ENCODE assay signal across 10 cellular contexts in genomic region chr14:35229495-35230089, GRCh38.
DNase-seq lines count a peak whose midpoint lies in the region; ATAC-seq and FAIRE-seq lines count a peak whose summit lies in the region.
"Had no signal": no experiment of that assay in that cellular context is flagged by ENCODE, and none has a peak within 500 bp of the region (broad histone marks: within the 10 kb centered on the region; RNA-seq: fewer than 3 reads in every experiment).

No MANE protein-coding gene starts in this region.

- DNase-seq in activated T-cell treated with anti-CD3 and anti-CD28 coated beads, Interleukin-2, amount 50 U/mL, for 72 hours, result no peak
- DNase-seq in activated T-cell treated with anti-CD3 and anti-CD28 coated beads, Interleukin-2, amount 50 U/mL, for 48 hours, result no peak
- peak; percentile 79 for DNase-seq in NCI-H2029 treated with DMSO at 0.1 percent for 48 hours (lab: John Stamatoyannopoulos, UW)
- DNase-seq in central memory CD4-positive, alpha-beta T cell, result peak; percentile 22
- DNase-seq in small intestine, result peak; percentile 46
- no peak for DNase-seq in sciatic nerve (ENCODE audit: low spot score)
- DNase-seq: head of caudate nucleus had no signal

- 73 to 75% (median 73%) methylated on average over 3 of the region's 3 CpGs for WGBS in small intestine, 3 donors

- H3K9me3 Mint-ChIP-seq in activated T-cell treated with anti-CD3 and anti-CD28 coated beads, Interleukin-2, amount 50 U/mL, for 72 hours, result no peaks in the 10 kb centered on the region

- intact Hi-C loops in sciatic nerve (cut with DNase I), result no loop called here

- peaks cover 34% of the 10 kb centered on the region for H3K4me1 Mint-ChIP-seq in activated T-cell treated with anti-CD3 and anti-CD28 coated beads, Interleukin-2, amount 50 U/mL, for 72 hours (ENCODE audit: low read depth)

- ATAC-seq in activated T-cell treated with anti-CD3 and anti-CD28 coated beads, Interleukin-2, amount 50 U/mL, for 72 hours (replicated peaks in 1 of 2), result peak; percentile 52 to 56
- ATAC-seq in GM18873 (IDR thresholded peaks at IDR 0.05; ENCODE audit: low FRiP score, unreplicated experiment) (no peak), sciatic nerve (no peak), HG03378 (IDR thresholded peaks at IDR 0.05; ENCODE audit: unreplicated experiment) (no peak)

- H3K4me3 ChIP-seq in small intestine (ENCODE audit: low read depth in 1 of 2, low read length in 2 of 2), result no peak overlapping the region
- H3K4me3 ChIP-seq: SK-N-MC had no signal

- no peaks in the 10 kb centered on the region for H3K27me3 ChIP-seq in small intestine (ENCODE audit: control insufficient read depth in 2 of 2, insufficient read depth in 2 of 2, low read length in 2 of 2)

- H3K27ac ChIP-seq in small intestine (ENCODE audit: low read depth in 1 of 2, low read length in 1 of 2), result no peak overlapping the region

- no peaks in the 10 kb centered on the region for H3K36me3 ChIP-seq in small intestine (ENCODE audit: control insufficient read depth in 2 of 2, insufficient read depth in 2 of 2, low read length in 2 of 2)

- H3K4me1 ChIP-seq in small intestine (ENCODE audit: control insufficient read depth in 2 of 2, insufficient read depth in 1 of 2, low read depth in 1 of 2, low read length in 1 of 2), result no peaks in the 10 kb centered on the region

- H3K4me3 Mint-ChIP-seq in activated T-cell treated with anti-CD3 and anti-CD28 coated beads, Interleukin-2, amount 50 U/mL, for 72 hours, result peak overlapping the region in 1 of 2 donors; percentile 23

- peak overlapping the region; percentile 72 for H3K27ac Mint-ChIP-seq in activated T-cell treated with anti-CD3 and anti-CD28 coated beads, Interleukin-2, amount 50 U/mL, for 72 hours

- FAIRE-seq in small intestine (lab: Jason Lieb, UNC), result no peak

- H3K36me3 Mint-ChIP-seq in activated T-cell treated with anti-CD3 and anti-CD28 coated beads, Interleukin-2, amount 50 U/mL, for 72 hours (ENCODE audit: insufficient read depth in 2 of 2), result peaks cover 0 to 2% of the 10 kb centered on the region in 2 donors

- no peaks in the 10 kb centered on the region for H3K9me3 ChIP-seq in small intestine (ENCODE audit: control insufficient read depth, low read depth)

- no peaks in the 10 kb centered on the region for H3K27me3 Mint-ChIP-seq in activated T-cell treated with anti-CD3 and anti-CD28 coated beads, Interleukin-2, amount 50 U/mL, for 72 hours (ENCODE audit: low read depth)

Comparison
In these comparisons a context has a peak if more than half of its experiments do, and no peak if none do; other contexts are left out.
1. ATAC-seq: peak in activated T-cell treated with anti-CD3 and anti-CD28 coated beads, Interleukin-2, amount 50 U/mL, for 72 hours (2 of 2); none in GM18873 (single experiment), sciatic nerve (single experiment) and HG03378 (single experiment).
2. DNase-seq: peak in NCI-H2029 treated with DMSO at 0.1 percent for 48 hours (single experiment), central memory CD4-positive, alpha-beta T cell (single experiment) and small intestine (single experiment); none in activated T-cell treated with anti-CD3 and anti-CD28 coated beads, Interleukin-2, amount 50 U/mL, for 72 hours (0 of 2), activated T-cell treated with anti-CD3 and anti-CD28 coated beads, Interleukin-2, amount 50 U/mL, for 48 hours (0 of 2) and sciatic nerve (single experiment).